Comparison of ENCODE assay signal across 1 cellular context in genomic region chr19:50817941-50818858, GRCh38.
A peak's percentile ranks its signal among the peaks of the same experiment; 100 is the strongest.
TF ChIP-seq lines count a peak whose summit lies in the region.

No MANE protein-coding gene starts in this region.

TF ChIP-seq in K562, 482 proteins besides CTCF, POLR2A, EP300 and RAD21 (continues in another document):
- TF ChIP-seq ARID1B (IDR thresholded peaks at IDR 0.05) = no peak
- peak in 1 of 2 experiments; percentile 53; a peak in 1 of 4 replicates for TF ChIP-seq SRF (CRISPR knock-in tag; IDR thresholded peaks at IDR 0.05)
- TF ChIP-seq ATF7 (IDR thresholded peaks at IDR 0.05) = peak; percentile 36
- TF ChIP-seq GABPB1 (CRISPR knock-in tag; IDR thresholded peaks at IDR 0.05) = peak; percentile 45
- TF ChIP-seq CTBP1 (IDR thresholded peaks at IDR 0.05; ENCODE audit: borderline replicate concordance) = peak; percentile 67; the same call in 1 of the 2 replicates
- peak; percentile 65; the same call in 1 of the 2 replicates for TF ChIP-seq MAX (CRISPR knock-in tag; IDR thresholded peaks at IDR 0.05)
- no peak for TF ChIP-seq PRPF4 (IDR thresholded peaks at IDR 0.05; ENCODE audit: insufficient read depth, low read depth, low read length, poor library complexity, severe bottlenecking)
- 0 out of 2 replicates have a peak, but pooled peaks have one; percentile 65 for TF ChIP-seq ZNF212 (CRISPR knock-in tag; IDR thresholded peaks at IDR 0.05)
- peak; percentile 51 for TF ChIP-seq SETDB1 (IDR thresholded peaks at IDR 0.05; ENCODE audit: low read length)
- TF ChIP-seq ELF4 (CRISPR knock-in tag; IDR thresholded peaks at IDR 0.05) = 0 out of 2 replicates have a peak, but pooled peaks have one; percentile 68
- TF ChIP-seq SP2 (IDR thresholded peaks at IDR 0.05; ENCODE audit: extremely low read depth, low read depth, low read length, poor library complexity, severe bottlenecking) = no peak
- TF ChIP-seq KAT7 (CRISPR knock-in tag; IDR thresholded peaks at IDR 0.05; ENCODE audit: borderline replicate concordance) = peak; percentile 34; the same call in 1 of the 2 replicates
- no peak for TF ChIP-seq ASH1L (IDR thresholded peaks at IDR 0.05; ENCODE audit: borderline replicate concordance, low read depth, partially characterized antibody)
- no peak for TF ChIP-seq KLF1 (tag; IDR thresholded peaks at IDR 0.05)
- TF ChIP-seq ZNF263 (CRISPR knock-in tag; IDR thresholded peaks at IDR 0.05; ENCODE audit: borderline replicate concordance) = peak; percentile 7; the same call in 1 of the 2 replicates
- 0 out of 2 replicates have a peak, but pooled peaks have one; percentile 51 for TF ChIP-seq PREB (CRISPR knock-in tag; IDR thresholded peaks at IDR 0.05)
- TF ChIP-seq SP1 (CRISPR knock-in tag; IDR thresholded peaks at IDR 0.05) = peak; percentile 65
- no peak for TF ChIP-seq SRSF7 (optimal IDR thresholded peaks at IDR 0.05; ENCODE audit: low read depth, low read length)
- TF ChIP-seq BACH1 (tag; IDR thresholded peaks at IDR 0.05) = no peak
- peak; percentile 27 for TF ChIP-seq USF1 (CRISPR knock-in tag; IDR thresholded peaks at IDR 0.05)
- TF ChIP-seq ESRRA (IDR thresholded peaks at IDR 0.05; ENCODE audit: borderline replicate concordance, low read depth) = peak; percentile 19; the same call in 1 of the 2 replicates
- peak in 1 of 2 experiments; percentile 51; a peak in 3 of 4 replicates for TF ChIP-seq MAZ (CRISPR knock-in tag; conservative IDR thresholded peaks at IDR 0.05 in 1 of 2, IDR thresholded peaks at IDR 0.05 in 1 of 2)
- TF ChIP-seq MAFF (IDR thresholded peaks at IDR 0.05; ENCODE audit: low read length) = no peak
- no peak for TF ChIP-seq GTF2E2 (tag; IDR thresholded peaks at IDR 0.05)
- peak; percentile 20; the same call in 1 of the 2 replicates for TF ChIP-seq ZNF511 (CRISPR knock-in tag; IDR thresholded peaks at IDR 0.05)
- TF ChIP-seq FOXA3 (CRISPR knock-in tag; conservative IDR thresholded peaks at IDR 0.05 in 1 of 2, IDR thresholded peaks at IDR 0.05 in 1 of 2) = 0 out of 4 replicates have a peak, but pooled peaks of 1 of the 2 experiments have one; percentile 33
- TF ChIP-seq SMARCA5 (IDR thresholded peaks at IDR 0.05) = no peak
- 0 out of 2 replicates have a peak, but pooled peaks have one; percentile 34 for TF ChIP-seq FOXP1 (CRISPR knock-in tag; IDR thresholded peaks at IDR 0.05)
- TF ChIP-seq HOMEZ (CRISPR knock-in tag; IDR thresholded peaks at IDR 0.05) = peak; percentile 66; the same call in 1 of the 2 replicates
- TF ChIP-seq ZNF41 (CRISPR knock-in tag; conservative IDR thresholded peaks at IDR 0.05) = no peak
- TF ChIP-seq REST (CRISPR knock-in tag; IDR thresholded peaks at IDR 0.05; ENCODE audit: low read depth) = peak; percentile 79; the same call in 1 of the 2 replicates
- peak; percentile 89 for TF ChIP-seq HMGN3 (IDR thresholded peaks at IDR 0.05; ENCODE audit: borderline replicate concordance, extremely low read depth, insufficient read length, low read depth, low read length)
- peak; percentile 58 for TF ChIP-seq RBFOX2 (IDR thresholded peaks at IDR 0.05; ENCODE audit: low read depth, low read length)
- no peak for TF ChIP-seq ZFP91 (CRISPR knock-in tag; IDR thresholded peaks at IDR 0.05)
- TF ChIP-seq KHSRP (IDR thresholded peaks at IDR 0.05) = no peak
- peak; percentile 40; the same call in 1 of the 2 replicates for TF ChIP-seq MTA3 (IDR thresholded peaks at IDR 0.05; ENCODE audit: borderline replicate concordance)
- peak; percentile 44; the same call in 1 of the 2 replicates for TF ChIP-seq SUPT5H (IDR thresholded peaks at IDR 0.05)
- TF ChIP-seq USF2 (CRISPR knock-in tag; IDR thresholded peaks at IDR 0.05) = no peak
- TF ChIP-seq ZFX (CRISPR knock-in tag; IDR thresholded peaks at IDR 0.05) = peak; percentile 45
- TF ChIP-seq RFX5 (IDR thresholded peaks at IDR 0.05; ENCODE audit: low read depth, low read length) = no peak
- 0 out of 2 replicates have a peak, but pooled peaks have one; percentile 35 for TF ChIP-seq ZBTB17 (CRISPR knock-in tag; IDR thresholded peaks at IDR 0.05)
- TF ChIP-seq ATF6 (CRISPR knock-in tag; IDR thresholded peaks at IDR 0.05) = no peak
- no peak for TF ChIP-seq ARNT (IDR thresholded peaks at IDR 0.05)
- 0 out of 2 replicates have a peak, but pooled peaks have one; percentile 57 for TF ChIP-seq ZFP1 (CRISPR knock-in tag; IDR thresholded peaks at IDR 0.05)
- no peak for TF ChIP-seq GATA2 (CRISPR knock-in tag; IDR thresholded peaks at IDR 0.05)
- peak; percentile 50 for TF ChIP-seq POLR2G (IDR thresholded peaks at IDR 0.05; ENCODE audit: low read depth, low read length)
- 0 out of 4 replicates have a peak, but pooled peaks of 1 of the 2 experiments have one; percentile 40 for TF ChIP-seq TEAD1 (CRISPR knock-in tag; IDR thresholded peaks at IDR 0.05)
- peak; percentile 51; the same call in 1 of the 2 replicates for TF ChIP-seq VEZF1 (CRISPR knock-in tag; IDR thresholded peaks at IDR 0.05)
- 0 out of 2 replicates have a peak, but pooled peaks have one; percentile 61 for TF ChIP-seq ERF (CRISPR knock-in tag; IDR thresholded peaks at IDR 0.05)
- TF ChIP-seq HDAC6 (IDR thresholded peaks at IDR 0.05; ENCODE audit: low read depth, low read length) = 0 out of 2 replicates have a peak, but pooled peaks have one; percentile 35
- TF ChIP-seq ZBTB9 (CRISPR knock-in tag; IDR thresholded peaks at IDR 0.05) = peak; percentile 78
- no peak for TF ChIP-seq ZNF583 (CRISPR knock-in tag; IDR thresholded peaks at IDR 0.05)
- peak; percentile 56; the same call in 1 of the 2 replicates for TF ChIP-seq PHF8 (IDR thresholded peaks at IDR 0.05; ENCODE audit: borderline replicate concordance, low read length)
